Comparison of ENCODE assay signal across 12 cellular contexts in genomic region chr13:46596501-46596900, GRCh38. TPM values are rescaled to one million over a fixed set of nuclear protein-coding genes. Genes with fewer than 3 reads are reported as not detected.
DNase-seq lines count a peak whose midpoint lies in the region; ATAC-seq and TF ChIP-seq lines count a peak whose summit lies in the region.
"Had no signal": no experiment of that assay in that cellular context is flagged by ENCODE, and none has a peak within 500 bp of the region (broad histone marks: within the 10 kb centered on the region; RNA-seq: fewer than 3 reads in every experiment).

No MANE protein-coding gene starts in this region.

- no peak overlapping the region for H4K8ac ChIP-seq in neuronal stem cell (ENCODE audit: low read depth, low read length)

- no peak for TF ChIP-seq CTCF in left ventricle myocardium inferior (IDR thresholded peaks at IDR 0.05; ENCODE audit: borderline replicate concordance)
- TF ChIP-seq CTCF in vagina (IDR thresholded peaks at IDR 0.05): no peak
- no peak for TF ChIP-seq CTCF in nephron progenitor cell (IDR thresholded peaks at IDR 0.05)

- intact Hi-C loops in left ventricle myocardium inferior (cut with micrococcal nuclease): no loop called here
- intact Hi-C loops in cardiac septum (cut with DNase I): loop anchor here (5.0 kb wide), 1 partner anchor 44 kb away; the partner anchor contains the start of gene LRCH1
- intact Hi-C loops in vagina (cut with DNase I): no loop called here

- H3K27me3 Mint-ChIP-seq in nephron progenitor cell (ENCODE audit: low read depth, poor library complexity): no peaks in the 10 kb centered on the region
- H3K27me3 Mint-ChIP-seq: progenitor cell of endocrine pancreas had no signal

- H3K79me1 ChIP-seq in neuronal stem cell (ENCODE audit: low read depth, low read length): no peaks in the 10 kb centered on the region

- H3K27me3 ChIP-seq in left ventricle myocardium inferior (ENCODE audit: low read depth) (no peaks in the 10 kb centered on the region), neuronal stem cell (ENCODE audit: control insufficient read depth in 3 of 3, insufficient read depth in 3 of 3, low read depth in 1 of 3, low read length in 3 of 3) (no peaks in the 10 kb centered on the region), vagina (no peaks in the 10 kb centered on the region)

- H3K4me3 ChIP-seq in left ventricle myocardium inferior (no peak overlapping the region), neuronal stem cell (ENCODE audit: low read length in 2 of 2) (no peak overlapping the region), vagina (no peak overlapping the region)

- H3K9me3 ChIP-seq in left ventricle myocardium inferior (replicated peaks) (no peaks in the 10 kb centered on the region), neuronal stem cell (replicated peaks in 1 of 2; ENCODE audit: control insufficient read depth in 2 of 2, insufficient read depth in 1 of 2, low read depth in 1 of 2, low read length in 2 of 2) (peaks cover 0 to 4% of the 10 kb centered on the region in 2 donors), vagina (no peaks in the 10 kb centered on the region)

- peaks cover 7% of the 10 kb centered on the region for H3K9me3 Mint-ChIP-seq in nephron progenitor cell
- H3K9me3 Mint-ChIP-seq: T-helper 2 cell treated with Interferon-gamma antibody and Interleukin-4, amounts not matched to agents 5 μg/mL and 100 μg/mL, for 36 hours had no signal

- H3K14ac ChIP-seq in neuronal stem cell (ENCODE audit: low read length): no peak overlapping the region

- H3K4me2 ChIP-seq in neuronal stem cell (ENCODE audit: insufficient read depth, low read length, poor library complexity, severe bottlenecking): no peak overlapping the region

- no peak overlapping the region for H2AFZ ChIP-seq in neuronal stem cell (ENCODE audit: low read length)

- H3K4me3 Mint-ChIP-seq in nephron progenitor cell: no peak overlapping the region
- H3K4me3 Mint-ChIP-seq: T-helper 2 cell treated with Interferon-gamma antibody and Interleukin-4, amounts not matched to agents 5 μg/mL and 100 μg/mL, for 36 hours had no signal

- ATAC-seq in HG02885 (IDR thresholded peaks at IDR 0.05; ENCODE audit: poor library complexity, unreplicated experiment): no peak

- no peak overlapping the region for H2BK15ac ChIP-seq in neuronal stem cell (ENCODE audit: low read length)

- peaks cover 89% of the 10 kb centered on the region for H3K4me1 ChIP-seq in left ventricle myocardium inferior
- H3K4me1 ChIP-seq in neuronal stem cell (ENCODE audit: control insufficient read depth in 2 of 2, insufficient read depth in 1 of 2, low read depth in 1 of 2, low read length in 2 of 2): peaks cover 0 to 4% of the 10 kb centered on the region in 2 donors
- peaks cover 82% of the 10 kb centered on the region for H3K4me1 ChIP-seq in vagina

- H3K36me3 ChIP-seq in left ventricle myocardium inferior: no peaks in the 10 kb centered on the region
- H3K36me3 ChIP-seq in neuronal stem cell (replicated peaks in 1 of 2; ENCODE audit: control insufficient read depth in 2 of 2, insufficient read depth in 2 of 2, low read length in 2 of 2): no peaks in the 10 kb centered on the region
- H3K36me3 ChIP-seq in vagina: no peaks in the 10 kb centered on the region

- TF ChIP-seq POLR2A in vagina (IDR thresholded peaks at IDR 0.05): no peak

- no CpG with 5 or more reads among the region's 6 CpGs for WGBS in neuronal stem cell (ENCODE audit: extremely low coverage in 2 of 2, insufficient read length in 2 of 2, insufficient replicate concordance in 1 of 2), 2 donors

- H2AK5ac ChIP-seq in neuronal stem cell (ENCODE audit: low read depth, low read length): no peak overlapping the region

- no peak overlapping the region for H3K4ac ChIP-seq in neuronal stem cell (ENCODE audit: low read length)

- no peak overlapping the region for H2BK5ac ChIP-seq in neuronal stem cell (ENCODE audit: low read length)

- peak overlapping the region; percentile 67 for H3K27ac ChIP-seq in left ventricle myocardium inferior (replicated peaks)
- H3K27ac ChIP-seq in epithelial cell of prostate: peak overlapping the region; percentile 56
- no peak overlapping the region for H3K27ac ChIP-seq in neuronal stem cell (replicated peaks; ENCODE audit: low read length)
- peak overlapping the region; percentile 12 for H3K27ac ChIP-seq in vagina

- DNase-seq in left ventricle myocardium inferior: no peak
- DNase-seq in cardiac septum (ENCODE audit: low spot score): no peak
- no peak for DNase-seq in epithelial cell of prostate (ENCODE audit: low read depth, low spot score)
- DNase-seq in neuronal stem cell (ENCODE audit: low spot score): no peak
- DNase-seq in vagina (ENCODE audit: extremely low spot score in 2 of 2): no peak
- DNase-seq in nephron progenitor cell: no peak
- DNase-seq in stimulated activated CD4-positive, alpha-beta T cell treated with anti-CD3 and anti-CD28 coated beads, Interleukin-4, amount 100 ng/mL, for 1 hour: no peak
- DNase-seq: GDM1, NCI-H2081 treated with DMSO at 0.1 percent for 48 hours had no signal

- no peak overlapping the region for H4K91ac ChIP-seq in neuronal stem cell (ENCODE audit: low read depth, low read length, poor library complexity)

- H3K9ac ChIP-seq in neuronal stem cell (ENCODE audit: low read depth, low read length, poor library complexity): no peak overlapping the region

- peaks cover 13% of the 10 kb centered on the region for H3K36me3 Mint-ChIP-seq in nephron progenitor cell (ENCODE audit: low read depth)

- peak overlapping the region; percentile 13 for H3K18ac ChIP-seq in neuronal stem cell (ENCODE audit: low read length)

- H3K4me1 Mint-ChIP-seq in nephron progenitor cell: peaks cover 43% of the 10 kb centered on the region

- no peak overlapping the region for H2BK120ac ChIP-seq in neuronal stem cell (ENCODE audit: low read depth, low read length)

- H3K27ac Mint-ChIP-seq in nephron progenitor cell: no peak overlapping the region
- H3K27ac Mint-ChIP-seq: progenitor cell of endocrine pancreas; T-helper 2 cell treated with Interferon-gamma antibody and Interleukin-4, amounts not matched to agents 5 μg/mL and 100 μg/mL, for 36 hours had no signal

- no peak overlapping the region for H2BK12ac ChIP-seq in neuronal stem cell (ENCODE audit: low read length)

- no peak overlapping the region for H3K23ac ChIP-seq in neuronal stem cell (ENCODE audit: low read depth, low read length, poor library complexity)

RNA-seq across cellular contexts. Expression of gene LRCH1, which starts 43.5 kb away (rescaled TPM):
- total RNA-seq in left ventricle myocardium inferior (13.1 TPM), cardiac septum (19.3 TPM), vagina (21.4 TPM)
- polyA plus RNA-seq in neuronal stem cell (2013, experiment 1 of 2): 2.3 TPM
- polyA plus RNA-seq in neuronal stem cell (2013, experiment 2 of 2): 2.6 TPM
